Comparison of ENCODE assay signal across 1 cellular context in genomic region chr14:90758959-90759358, GRCh38.
TF ChIP-seq lines count a peak whose summit lies in the region.

No MANE protein-coding gene starts in this region.

TF ChIP-seq in WTC11, 78 proteins besides CTCF, POLR2A, EP300 and RAD21 (continued from another document):
- TF ChIP-seq ZBTB21 (CRISPR knock-in tag; IDR thresholded peaks at IDR 0.05; ENCODE audit: borderline replicate concordance): no peak
- no peak for TF ChIP-seq OVOL2 (CRISPR knock-in tag; IDR thresholded peaks at IDR 0.05; ENCODE audit: borderline replicate concordance)
- no peak for TF ChIP-seq NR3C1 (CRISPR knock-in tag; conservative IDR thresholded peaks at IDR 0.05; ENCODE audit: low read depth)
- no peak for TF ChIP-seq ZNF121 (CRISPR knock-in tag; IDR thresholded peaks at IDR 0.05)
- no peak for TF ChIP-seq CREB1 (CRISPR knock-in tag; IDR thresholded peaks at IDR 0.05)
- TF ChIP-seq JUN (CRISPR knock-in tag; IDR thresholded peaks at IDR 0.05): no peak
- no peak for TF ChIP-seq ZNF138 (CRISPR knock-in tag; conservative IDR thresholded peaks at IDR 0.05)
- TF ChIP-seq, protein P1, sequence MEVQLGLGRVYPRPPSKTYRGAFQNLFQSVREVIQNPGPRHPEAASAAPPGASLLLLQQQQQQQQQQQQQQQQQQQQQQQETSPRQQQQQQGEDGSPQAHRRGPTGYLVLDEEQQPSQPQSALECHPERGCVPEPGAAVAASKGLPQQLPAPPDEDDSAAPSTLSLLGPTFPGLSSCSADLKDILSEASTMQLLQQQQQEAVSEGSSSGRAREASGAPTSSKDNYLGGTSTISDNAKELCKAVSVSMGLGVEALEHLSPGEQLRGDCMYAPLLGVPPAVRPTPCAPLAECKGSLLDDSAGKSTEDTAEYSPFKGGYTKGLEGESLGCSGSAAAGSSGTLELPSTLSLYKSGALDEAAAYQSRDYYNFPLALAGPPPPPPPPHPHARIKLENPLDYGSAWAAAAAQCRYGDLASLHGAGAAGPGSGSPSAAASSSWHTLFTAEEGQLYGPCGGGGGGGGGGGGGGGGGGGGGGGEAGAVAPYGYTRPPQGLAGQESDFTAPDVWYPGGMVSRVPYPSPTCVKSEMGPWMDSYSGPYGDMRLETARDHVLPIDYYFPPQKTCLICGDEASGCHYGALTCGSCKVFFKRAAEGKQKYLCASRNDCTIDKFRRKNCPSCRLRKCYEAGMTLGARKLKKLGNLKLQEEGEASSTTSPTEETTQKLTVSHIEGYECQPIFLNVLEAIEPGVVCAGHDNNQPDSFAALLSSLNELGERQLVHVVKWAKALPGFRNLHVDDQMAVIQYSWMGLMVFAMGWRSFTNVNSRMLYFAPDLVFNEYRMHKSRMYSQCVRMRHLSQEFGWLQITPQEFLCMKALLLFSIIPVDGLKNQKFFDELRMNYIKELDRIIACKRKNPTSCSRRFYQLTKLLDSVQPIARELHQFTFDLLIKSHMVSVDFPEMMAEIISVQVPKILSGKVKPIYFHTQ (CRISPR knock-in tag; IDR thresholded peaks at IDR 0.05): no peak
- TF ChIP-seq JAZF1 (CRISPR knock-in tag; IDR thresholded peaks at IDR 0.05): no peak
- no peak for TF ChIP-seq RORB (CRISPR knock-in tag; IDR thresholded peaks at IDR 0.05)
- TF ChIP-seq SMAD4 (CRISPR knock-in tag; IDR thresholded peaks at IDR 0.05): no peak
